In the genomic region with DNA sequence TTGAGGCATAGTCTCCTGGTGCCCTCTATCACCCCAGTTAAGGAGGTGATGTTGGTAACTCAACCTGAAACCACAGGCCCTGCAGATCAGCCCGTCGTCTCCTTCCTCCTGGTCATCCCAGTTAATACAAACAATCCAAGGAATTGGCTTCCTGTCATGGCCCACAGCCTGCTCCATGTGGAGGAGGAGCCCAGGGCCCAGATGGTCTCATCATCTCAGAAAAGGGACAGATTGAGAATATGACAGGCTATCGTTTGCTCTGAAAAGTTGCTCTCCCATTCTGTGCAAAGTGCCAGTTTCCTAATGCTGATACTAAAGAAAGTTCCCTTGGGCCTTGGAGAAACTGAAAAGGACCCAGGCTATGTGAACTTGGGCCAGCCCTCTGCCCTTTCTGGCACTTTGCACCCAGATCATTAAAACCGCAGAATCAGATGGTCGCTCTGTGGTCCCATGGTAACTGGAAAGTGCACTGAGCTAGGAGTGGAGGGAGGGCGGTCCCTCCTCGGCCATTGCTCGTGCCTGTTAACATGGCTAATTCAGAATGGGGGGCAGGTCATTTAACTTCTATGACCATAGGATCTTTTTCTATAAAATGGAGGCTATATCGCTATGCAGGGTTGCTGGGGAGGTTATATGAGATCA, we compare ENCODE assay signal across 9 cellular contexts. TPM values are rescaled to one million over a fixed set of nuclear protein-coding genes. Genes with fewer than 3 reads are reported as not detected.
DNase-seq lines count a peak whose midpoint lies in the region; TF ChIP-seq lines count a peak whose summit lies in the region.
"Had no signal": no experiment of that assay in that cellular context is flagged by ENCODE, and none has a peak within 500 bp of the region (broad histone marks: within the 10 kb centered on the region; RNA-seq: fewer than 3 reads in every experiment).

No MANE protein-coding gene starts in this region.

- no peaks in the 10 kb centered on the region for H3K27me3 ChIP-seq in prostate gland (replicated peaks; ENCODE audit: insufficient read depth)

- no peaks in the 10 kb centered on the region for H3K36me3 ChIP-seq in prostate gland

- intact Hi-C loops in prostate gland (cut with DNase I) = no loop called here

- no peaks in the 10 kb centered on the region for H3K9me3 ChIP-seq in prostate gland

- no peak overlapping the region for H3K4me3 ChIP-seq in prostate gland

- H3K27ac ChIP-seq in prostate gland = peak overlapping the region; percentile 79 to 81

- peaks cover 42% of the 10 kb centered on the region for H3K4me1 ChIP-seq in prostate gland (replicated peaks)

- WGBS in prostate gland = 61% methylated on average over 9 of the region's 9 CpGs

- TF ChIP-seq POLR2A in prostate gland (IDR thresholded peaks at IDR 0.05) = no peak

- DNase-seq in COLO829 (ENCODE audit: low spot score) (peak; percentile 40), fibroblast of gingiva (ENCODE audit: low read depth) (peak; percentile 48), prostate gland (ENCODE audit: low spot score) (no peak), epidermal melanocyte (ENCODE audit: insufficient read length, low spot score) (no peak), KG1 (lab: John Stamatoyannopoulos, UW) (no peak), NK-92 (lab: John Stamatoyannopoulos, UW; ENCODE audit: unreplicated experiment) (no peak)
- DNase-seq in stimulated activated naive CD4-positive, alpha-beta T cell treated with Interleukin-2 at 50 U/mL for 16 hours (lab: John Stamatoyannopoulos, UW) = no peak

- no peak for TF ChIP-seq CTCF in prostate gland (IDR thresholded peaks at IDR 0.05)

TF ChIP-seq in PFSK-1, 5 proteins besides CTCF, POLR2A, EP300 and RAD21:
- TF ChIP-seq REST (IDR thresholded peaks at IDR 0.05; ENCODE audit: insufficient read depth in 1 of 2, low read depth in 2 of 2, low read length in 2 of 2) = no peak
- no peak; the same call in 1 of the 2 replicates for TF ChIP-seq SIN3A (IDR thresholded peaks at IDR 0.05; ENCODE audit: borderline replicate concordance, insufficient read depth, low read length)
- no peak for TF ChIP-seq POLR2AphosphoS5 (IDR thresholded peaks at IDR 0.05; ENCODE audit: low read depth, low read length)
- 0 out of 2 replicates have a peak, but pooled peaks have one; percentile 32 for TF ChIP-seq TAF1 (IDR thresholded peaks at IDR 0.05; ENCODE audit: borderline replicate concordance, insufficient read depth, low read length)

RNA-seq across cellular contexts. Expression of gene SPAAR, which starts 0.7 kb away (rescaled TPM):
- polyA plus RNA-seq in PFSK-1 (2012; ENCODE audit: insufficient read length, low read depth) = not detected
- 10 to 100 TPM in 1 of 2 donors, under 1 TPM in 1; 0.64 to 31.4 TPM for total RNA-seq in prostate gland

RNA-seq across cellular contexts. Expression of gene HRCT1, which starts 2.6 kb away (rescaled TPM):
- 1.4 TPM for polyA plus RNA-seq in PFSK-1 (2012; ENCODE audit: insufficient read length, low read depth)
- total RNA-seq in prostate gland = 1 to 10 TPM; 1.3 to 1.5 TPM

RNA-seq across cellular contexts. Expression of gene OR13J1, which starts 38.4 kb away (rescaled TPM):
- polyA plus RNA-seq in PFSK-1 (2012; ENCODE audit: insufficient read length, low read depth) = not detected
- total RNA-seq in prostate gland = not detected
- total RNA-seq: dermis microvascular lymphatic vessel endothelial cell had no signal

RNA-seq across cellular contexts. Expression of gene OR2S2, which starts 49.3 kb away (rescaled TPM):
- polyA plus RNA-seq in PFSK-1 (2012; ENCODE audit: insufficient read length, low read depth) = not detected
- total RNA-seq in prostate gland = not detected
- total RNA-seq: dermis microvascular lymphatic vessel endothelial cell had no signal

Comparison
In these comparisons a context has a peak if more than half of its experiments do, and no peak if none do; other contexts are left out.
1. DNase-seq: peak in COLO829 (single experiment) and fibroblast of gingiva (single experiment); none in prostate gland (single experiment), epidermal melanocyte (single experiment), KG1 (single experiment), stimulated activated naive CD4-positive, alpha-beta T cell treated with Interleukin-2 at 50 U/mL for 16 hours (single experiment) and NK-92 (single experiment).